ENCODE assay signal across 9 cellular contexts in the genomic region with DNA sequence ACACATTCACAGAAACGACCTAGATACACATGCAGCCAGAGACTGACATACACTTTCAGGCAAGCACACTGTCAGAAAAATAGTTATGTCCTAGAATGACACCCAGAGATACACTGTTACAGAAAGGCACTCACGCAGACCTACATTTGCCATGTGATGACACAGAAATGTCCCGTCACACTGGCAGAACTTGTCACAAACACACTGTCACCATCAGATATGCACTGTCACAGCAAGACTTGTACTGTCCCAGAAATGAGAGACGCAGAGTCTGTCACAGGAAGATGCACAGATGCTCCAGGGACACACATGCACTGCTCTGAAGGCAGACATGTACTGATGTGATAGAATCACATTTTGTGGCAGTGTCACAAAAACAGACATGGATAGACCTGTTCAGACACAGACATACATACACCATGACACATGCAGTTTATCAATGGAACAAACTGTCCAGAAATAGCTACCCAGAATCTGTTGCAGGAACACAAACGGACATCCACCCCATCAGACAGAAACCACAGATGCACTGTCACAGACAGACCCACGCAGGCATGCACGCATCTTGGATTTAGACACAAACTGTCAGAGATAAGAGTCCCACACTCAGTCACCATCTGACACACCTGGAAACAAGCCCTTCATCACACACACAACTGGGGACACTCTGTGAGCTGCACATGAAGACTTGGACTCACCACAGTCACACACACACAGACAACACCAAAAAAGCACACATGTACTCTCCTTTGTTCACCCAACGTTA. TPM values are rescaled to one million over a fixed set of nuclear protein-coding genes. Genes with fewer than 3 reads are reported as not detected.
DNase-seq lines count a peak whose midpoint lies in the region; ATAC-seq and TF ChIP-seq lines count a peak whose summit lies in the region.
"Had no signal": no experiment of that assay in that cellular context is flagged by ENCODE, and none has a peak within 500 bp of the region (broad histone marks: within the 10 kb centered on the region; RNA-seq: fewer than 3 reads in every experiment).

No MANE protein-coding gene starts in this region.

- H3K9ac ChIP-seq in mammary epithelial cell (ENCODE audit: insufficient read depth, low read length), result no peak overlapping the region

- DNase-seq in MCF 10A (ENCODE audit: unreplicated experiment) (no peak), mammary epithelial cell (no peak), memory B cell (ENCODE audit: low spot score in 2 of 2) (no peak), tibial artery (no peak), medulla oblongata (ENCODE audit: extremely low spot score) (no peak)
- no peak for DNase-seq in effector CD4-positive, alpha-beta T cell
- DNase-seq: COR-L47 had no signal

- H3K27me3 Mint-ChIP-seq in MCF 10A (ENCODE audit: insufficient read depth, unreplicated experiment) (no peaks in the 10 kb centered on the region), memory B cell (no peaks in the 10 kb centered on the region)
- no peaks in the 10 kb centered on the region for H3K27me3 Mint-ChIP-seq in activated T-helper 17 cell treated with anti-CD3 and anti-CD28 coated beads, Interleukin-2, amount 50 U/mL, for 72 hours

- H3K27me3 ChIP-seq in mammary epithelial cell (ENCODE audit: insufficient read depth, low read length) (no peaks in the 10 kb centered on the region), tibial artery (no peaks in the 10 kb centered on the region)

- H3K9me3 ChIP-seq in mammary epithelial cell (replicated peaks; ENCODE audit: insufficient read depth, low read length), result no peaks in the 10 kb centered on the region
- H3K9me3 ChIP-seq in tibial artery, result no peaks in the 10 kb centered on the region

- no peaks in the 10 kb centered on the region for H4K20me1 ChIP-seq in mammary epithelial cell (ENCODE audit: insufficient read depth, low read length)

- POLR2A ChIA-PET in MCF 10A (lab: Yijun Ruan, JAX), result interaction anchor here (1.0 to 1.9 kb wide), 6 partner anchors 18 to 183 kb away, joined by 3 to 7 read pairs (median 4); partner anchors contain the start of genes HDAC6, PQBP1 and TIMM17B

- H3K36me3 Mint-ChIP-seq in MCF 10A (ENCODE audit: insufficient read depth, unreplicated experiment) (peaks cover 24% of the 10 kb centered on the region), memory B cell (peaks cover 23% of the 10 kb centered on the region)
- peaks cover 100% of the 10 kb centered on the region for H3K36me3 Mint-ChIP-seq in activated T-helper 17 cell treated with anti-CD3 and anti-CD28 coated beads, Interleukin-2, amount 50 U/mL, for 72 hours (ENCODE audit: low read depth)

- H3K4me3 ChIP-seq in mammary epithelial cell (replicated peaks in 1 of 3; ENCODE audit: insufficient read depth in 1 of 3, low read depth in 2 of 3, low read length in 3 of 3), result no peak overlapping the region
- peak overlapping the region in 1 of 2 donors; percentile 67 for H3K4me3 ChIP-seq in tibial artery

- in situ Hi-C loops in mammary epithelial cell (cut with MboI; ENCODE audit: low sequenced_read_pairs in 2 of 2), result loop anchor here in 1 of 2 donors (10.0 kb wide), 1 partner anchor 155 kb away; the partner anchor contains the start of gene GLOD5

- peak; percentile 38 for ATAC-seq in activated T-helper 17 cell treated with anti-CD3 and anti-CD28 coated beads, Interleukin-2, amount 50 U/mL, for 72 hours (replicated peaks)
- ATAC-seq in memory B cell (ENCODE audit: low read depth) (no peak), GM18909 (IDR thresholded peaks at IDR 0.05; ENCODE audit: poor library complexity, unreplicated experiment) (no peak)

- H2AFZ ChIP-seq in mammary epithelial cell (ENCODE audit: low read depth, low read length), result no peak overlapping the region

- H3K36me3 ChIP-seq in mammary epithelial cell (ENCODE audit: insufficient read depth, low read length) (peaks cover 2% of the 10 kb centered on the region), tibial artery (peaks cover 0 to 33% (median 19%) of the 10 kb centered on the region in 3 donors)

- H3K9me3 Mint-ChIP-seq in MCF 10A (ENCODE audit: unreplicated experiment) (no peaks in the 10 kb centered on the region), memory B cell (no peaks in the 10 kb centered on the region)
- no peaks in the 10 kb centered on the region for H3K9me3 Mint-ChIP-seq in activated T-helper 17 cell treated with anti-CD3 and anti-CD28 coated beads, Interleukin-2, amount 50 U/mL, for 72 hours

- dilution Hi-C loops in mammary epithelial cell (cut with HindIII; ENCODE audit: low sequenced_read_pairs), result no loop called here

- H3K4me1 Mint-ChIP-seq in MCF 10A (ENCODE audit: insufficient read depth, unreplicated experiment), result peaks cover 15% of the 10 kb centered on the region
- H3K4me1 Mint-ChIP-seq in activated T-helper 17 cell treated with anti-CD3 and anti-CD28 coated beads, Interleukin-2, amount 50 U/mL, for 72 hours, result peaks cover 12% of the 10 kb centered on the region
- H3K4me1 Mint-ChIP-seq in memory B cell, result peaks cover 24% of the 10 kb centered on the region

- TF ChIP-seq CTCF in MCF 10A (IDR thresholded peaks at IDR 0.05; ENCODE audit: unreplicated experiment) (no peak), mammary epithelial cell (conservative IDR thresholded peaks at IDR 0.05 in 1 of 2, IDR thresholded peaks at IDR 0.05 in 1 of 2; ENCODE audit: extremely low read depth in 1 of 2, insufficient read depth in 1 of 2, low read depth in 1 of 2, low read length in 2 of 2) (no peak), tibial artery (IDR thresholded peaks at IDR 0.05) (no peak)

- no TSS peak for BruUV-seq in MCF 10A (replicated peaks; lab: Mats Ljungman, UMichigan)
- BruUV-seq in mammary epithelial cell (replicated peaks; lab: Mats Ljungman, UMichigan), result no TSS peak

- peaks cover 5% of the 10 kb centered on the region for H3K4me1 ChIP-seq in mammary epithelial cell (ENCODE audit: insufficient read depth, low read length)
- H3K4me1 ChIP-seq in tibial artery, result peaks cover 0 to 26% (median 4%) of the 10 kb centered on the region in 4 donors

- H3K4me2 ChIP-seq in mammary epithelial cell (ENCODE audit: insufficient read depth, low read depth, low read length), result no peak overlapping the region

- peaks cover 20% of the 10 kb centered on the region for H3K79me2 ChIP-seq in mammary epithelial cell (ENCODE audit: insufficient read depth, low read length)

- WGBS in mammary epithelial cell (ENCODE audit: low coverage, missing lambda C conversion rate), result 59% methylated on average over 8 of the region's 8 CpGs

- H3K27ac ChIP-seq in mammary epithelial cell (ENCODE audit: insufficient read depth, low read depth, low read length) (no peak overlapping the region), tibial artery (peak overlapping the region; percentile 91 to 96)

- intact Hi-C loops in MCF 10A (cut with micrococcal nuclease), result loop anchor here (2.0 to 5.0 kb wide), 3 partner anchors 39 to 122 kb away; partner anchors contain the start of genes HDAC6 and TFE3
- intact Hi-C loops in mammary epithelial cell (cut with micrococcal nuclease), result loop anchor here (5.0 kb wide), 1 partner anchor 32 kb away; no protein-coding TSS in a partner anchor
- intact Hi-C loops in tibial artery (cut with DNase I; ENCODE audit: low total_unique reads), result no loop called here

- H3K4me3 Mint-ChIP-seq in MCF 10A (ENCODE audit: unreplicated experiment) (peak overlapping the region; percentile 94), memory B cell (peak overlapping the region; percentile 87)
- peak overlapping the region; percentile 97 for H3K4me3 Mint-ChIP-seq in activated T-helper 17 cell treated with anti-CD3 and anti-CD28 coated beads, Interleukin-2, amount 50 U/mL, for 72 hours

- peak overlapping the region; percentile 64 for H3K27ac Mint-ChIP-seq in MCF 10A (ENCODE audit: low read depth, unreplicated experiment)
- H3K27ac Mint-ChIP-seq in activated T-helper 17 cell treated with anti-CD3 and anti-CD28 coated beads, Interleukin-2, amount 50 U/mL, for 72 hours, result peak overlapping the region; percentile 98
- peak overlapping the region; percentile 95 for H3K27ac Mint-ChIP-seq in memory B cell

- CTCF ChIA-PET in MCF 10A (lab: Yijun Ruan, JAX) (interaction anchor here (0.6 to 0.9 kb wide), 2 partner anchors 28 to 146 kb away, joined by 3 to 5 read pairs; no protein-coding TSS in a partner anchor), mammary epithelial cell (lab: Charles Lee; ENCODE audit: low non-redundant PET) (no interaction called here)

RNA-seq across cellular contexts. Expression of gene PIM2, which starts 1.3 kb away (rescaled TPM):
- total RNA-seq in MCF 10A (2022), result 8.0 and 9.2 TPM in 2 replicates
- total RNA-seq in mammary epithelial cell, result 10 to 100 TPM in 1 of 2 donors, 1 to 10 TPM in 1; 9.9 to 10.3 TPM
- polyA plus RNA-seq in mammary epithelial cell, result 14.5 TPM
- polyA minus RNA-seq in mammary epithelial cell, result 25.1 TPM
- total RNA-seq in activated T-helper 17 cell treated with anti-CD3 and anti-CD28 coated beads, Interleukin-2, amount 50 U/mL, for 72 hours, result 100 to 1,000 TPM; 350 to 648 TPM

RNA-seq across cellular contexts. Expression of gene SLC35A2, which starts 8.7 kb away (rescaled TPM):
- total RNA-seq in MCF 10A (2022), result 38.6 and 43.5 TPM in 2 replicates
- 10 to 100 TPM; 26.2 to 39.9 TPM for total RNA-seq in mammary epithelial cell
- 34.0 TPM for polyA plus RNA-seq in mammary epithelial cell
- 55.4 TPM for polyA minus RNA-seq in mammary epithelial cell
- total RNA-seq in activated T-helper 17 cell treated with anti-CD3 and anti-CD28 coated beads, Interleukin-2, amount 50 U/mL, for 72 hours, result 10 to 100 TPM; 24.6 to 32.8 TPM

RNA-seq across cellular contexts. Expression of gene PQBP1, which starts 22.4 kb away (rescaled TPM):
- total RNA-seq in MCF 10A (2022) (126 and 150 TPM in 2 replicates), mammary epithelial cell (10 to 100 TPM; 31.2 to 69.5 TPM)
- 78.3 TPM for polyA plus RNA-seq in mammary epithelial cell
- polyA minus RNA-seq in mammary epithelial cell, result 79.9 TPM
- 10 to 100 TPM; 62.6 to 95.7 TPM for total RNA-seq in activated T-helper 17 cell treated with anti-CD3 and anti-CD28 coated beads, Interleukin-2, amount 50 U/mL, for 72 hours

RNA-seq across cellular contexts. Expression of gene TIMM17B, which starts 22.6 kb away (rescaled TPM):
- total RNA-seq in MCF 10A (2022) (70.6 and 73.7 TPM in 2 replicates), mammary epithelial cell (10 to 100 TPM; 28.0 to 53.2 TPM)
- 55.5 TPM for polyA plus RNA-seq in mammary epithelial cell
- polyA minus RNA-seq in mammary epithelial cell, result 39.2 TPM
- total RNA-seq in activated T-helper 17 cell treated with anti-CD3 and anti-CD28 coated beads, Interleukin-2, amount 50 U/mL, for 72 hours, result 10 to 100 TPM; 54.4 to 66.3 TPM

RNA-seq across cellular contexts. Expression of gene OTUD5, which starts 37.3 kb away (rescaled TPM):
- total RNA-seq in MCF 10A (2022) (35.1 and 38.7 TPM in 2 replicates), mammary epithelial cell (10 to 100 TPM; 24.2 to 40.6 TPM)
- 38.5 TPM for polyA plus RNA-seq in mammary epithelial cell
- polyA minus RNA-seq in mammary epithelial cell, result 67.7 TPM
- 100 to 1,000 TPM in 1 of 2 donors, 10 to 100 TPM in 1; 67.1 to 111 TPM for total RNA-seq in activated T-helper 17 cell treated with anti-CD3 and anti-CD28 coated beads, Interleukin-2, amount 50 U/mL, for 72 hours

Comparison
In these comparisons a context has a peak if more than half of its experiments do, and no peak if none do; other contexts are left out.
1. RNA of gene PIM2, which starts 1.3 kb away (total RNA-seq): 350 to 648 TPM in activated T-helper 17 cell treated with anti-CD3 and anti-CD28 coated beads, Interleukin-2, amount 50 U/mL, for 72 hours; 9.9 to 10.3 TPM in mammary epithelial cell and 8.0 to 9.2 TPM in MCF 10A; every median in the first group is over 10 times any median in the second.
2. Peak in every context shown above with its lines, with median percentiles within 50 percentile points of each other: H3K27ac Mint-ChIP-seq and H3K4me3 Mint-ChIP-seq.